12 cellular contexts compared by ENCODE assay signal in the genomic region with DNA sequence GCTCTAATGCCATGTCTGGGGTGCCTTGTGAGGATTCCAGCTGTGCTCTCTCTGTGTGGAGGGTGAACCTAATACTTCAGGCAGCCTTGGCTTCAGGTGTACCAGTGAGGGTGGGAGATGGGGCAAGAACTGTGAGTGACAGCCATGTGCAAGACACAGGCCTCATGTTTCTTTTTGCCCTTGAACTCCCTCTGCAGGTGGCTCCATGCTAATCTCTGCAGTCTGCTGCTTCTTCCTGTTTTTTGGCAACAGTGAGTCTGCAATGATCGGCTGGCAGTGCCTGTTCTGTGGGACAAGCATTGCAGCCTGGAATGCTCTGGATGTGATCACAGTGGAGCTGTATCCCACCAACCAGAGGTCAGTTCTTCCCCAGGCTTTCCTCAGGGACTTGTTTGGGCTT.
DNase-seq lines count a peak whose midpoint lies in the region; ATAC-seq and TF ChIP-seq lines count a peak whose summit lies in the region.
"Had no signal": no experiment of that assay in that cellular context is flagged by ENCODE, and none has a peak within 500 bp of the region (broad histone marks: within the 10 kb centered on the region; RNA-seq: fewer than 3 reads in every experiment).

No MANE protein-coding gene starts in this region.

- no peak overlapping the region for H3K27ac ChIP-seq in right cardiac atrium (ENCODE audit: low read length)
- H3K27ac ChIP-seq: RWPE1 had no signal

- 0 out of 2 replicates have a peak, but pooled peaks cover 5% of the 10 kb centered on the region for H3K4me1 Mint-ChIP-seq in WTC11

- no peak for TF ChIP-seq POLR2A in NB4 (IDR thresholded peaks at IDR 0.05; ENCODE audit: extremely low read depth, insufficient read length)

- intact Hi-C loops in Right ventricle myocardium superior (cut with DNase I), result no loop called here
- intact Hi-C loops in right cardiac atrium (cut with DNase I), result no loop called here
- intact Hi-C loops in posterior cingulate gyrus (cut with DNase I), result no loop called here

- H3K9me3 Mint-ChIP-seq in WTC11, result peaks cover 7% of the 10 kb centered on the region; the same call in 1 of the 2 replicates
- H3K9me3 Mint-ChIP-seq: effector memory CD8-positive, alpha-beta T cell; stimulated activated naive CD8-positive, alpha-beta T cell treated with anti-CD3 and anti-CD28 coated beads, Interleukin-15, Interleukin-2, amounts not matched to agents 100 ng/mL and 50 ng/mL, for 24 hours had no signal

- H3K27me3 ChIP-seq in right cardiac atrium (ENCODE audit: control insufficient read depth, insufficient read depth), result no peaks in the 10 kb centered on the region

- no peaks in the 10 kb centered on the region for H3K27me3 Mint-ChIP-seq in WTC11 (ENCODE audit: low read depth)
- H3K27me3 Mint-ChIP-seq: stimulated activated naive CD8-positive, alpha-beta T cell treated with anti-CD3 and anti-CD28 coated beads, Interleukin-15, Interleukin-2, amounts not matched to agents 100 ng/mL and 50 ng/mL, for 24 hours had no signal

- POLR2A ChIA-PET in WTC11 (lab: Charles Lee), result no interaction called here

- 41% methylated on average over 1 of the region's 1 CpG for whole genome bisulfite sequencing in right cardiac atrium

- H3K36me3 Mint-ChIP-seq in WTC11, result no peaks in the 10 kb centered on the region
- H3K36me3 Mint-ChIP-seq: naive B cell had no signal

- TF ChIP-seq CTCF in NB4 (IDR thresholded peaks at IDR 0.05; ENCODE audit: low read depth, low read length) (peak; percentile 49), WTC11 (IDR thresholded peaks at IDR 0.05) (no peak)

- H3K4me3 ChIP-seq in right cardiac atrium (ENCODE audit: low read length) (no peak overlapping the region), NB4 (ENCODE audit: low read depth, low read length) (no peak overlapping the region)

- peak; percentile 50 for ATAC-seq in Right ventricle myocardium superior (ENCODE audit: poor library complexity)
- ATAC-seq in right cardiac atrium, result no peak
- ATAC-seq in WTC11, result peak; percentile 82
- no peak for ATAC-seq in HG03097 (IDR thresholded peaks at IDR 0.05; ENCODE audit: low FRiP score, unreplicated experiment)
- ATAC-seq: effector memory CD8-positive, alpha-beta T cell had no signal

- H3K4me3 Mint-ChIP-seq in WTC11, result no peak overlapping the region
- H3K4me3 Mint-ChIP-seq: effector memory CD8-positive, alpha-beta T cell; naive B cell; stimulated activated naive CD8-positive, alpha-beta T cell treated with anti-CD3 and anti-CD28 coated beads, Interleukin-15, Interleukin-2, amounts not matched to agents 100 ng/mL and 50 ng/mL, for 24 hours had no signal

- CTCF ChIA-PET in WTC11 (lab: Charles Lee), result interaction anchor here (0.9 to 1.6 kb wide), 3 partner anchors 21 to 417 kb away, joined by 4 to 6 read pairs (median 4); no protein-coding TSS in a partner anchor

- DNase-seq in Right ventricle myocardium superior (no peak), right cardiac atrium (no peak), NB4 (ENCODE audit: low read depth) (peak; percentile 72), WTC11 (ENCODE audit: low spot score) (peak; percentile 16), T-helper 9 cell (no peak), posterior cingulate gyrus (no peak), anterior cingulate cortex (lab: John Stamatoyannopoulos, UW) (no peak)
- DNase-seq: effector memory CD8-positive, alpha-beta T cell; naive B cell had no signal

- H3K4me1 ChIP-seq in right cardiac atrium (ENCODE audit: control insufficient read depth, insufficient read depth, low read length), result no peaks in the 10 kb centered on the region

- H3K27ac Mint-ChIP-seq in WTC11, result no peak overlapping the region
- H3K27ac Mint-ChIP-seq: effector memory CD8-positive, alpha-beta T cell; stimulated activated naive CD8-positive, alpha-beta T cell treated with anti-CD3 and anti-CD28 coated beads, Interleukin-15, Interleukin-2, amounts not matched to agents 100 ng/mL and 50 ng/mL, for 24 hours had no signal

- no peaks in the 10 kb centered on the region for H3K9me3 ChIP-seq in right cardiac atrium (ENCODE audit: control insufficient read depth, low read length)

TF ChIP-seq in WTC11, 78 proteins besides CTCF, POLR2A, EP300 and RAD21 (continues in another document):
- TF ChIP-seq KAT7 (CRISPR knock-in tag; IDR thresholded peaks at IDR 0.05; ENCODE audit: borderline replicate concordance) (no peak), ZNF219 (CRISPR knock-in tag; IDR thresholded peaks at IDR 0.05; ENCODE audit: borderline replicate concordance) (no peak), JAZF1 (CRISPR knock-in tag; IDR thresholded peaks at IDR 0.05) (no peak), EMX1 (CRISPR knock-in tag; IDR thresholded peaks at IDR 0.05) (no peak), SMAD3 (CRISPR knock-in tag; IDR thresholded peaks at IDR 0.05; ENCODE audit: borderline replicate concordance) (no peak), ETV6 (CRISPR knock-in tag; IDR thresholded peaks at IDR 0.05) (no peak), SP1 (CRISPR knock-in tag; conservative IDR thresholded peaks at IDR 0.05) (no peak), MLX (CRISPR knock-in tag; IDR thresholded peaks at IDR 0.05) (no peak), GRHL2 (CRISPR knock-in tag; IDR thresholded peaks at IDR 0.05; ENCODE audit: insufficient replicate concordance, severe bottlenecking) (no peak)
- TF ChIP-seq, protein P1, sequence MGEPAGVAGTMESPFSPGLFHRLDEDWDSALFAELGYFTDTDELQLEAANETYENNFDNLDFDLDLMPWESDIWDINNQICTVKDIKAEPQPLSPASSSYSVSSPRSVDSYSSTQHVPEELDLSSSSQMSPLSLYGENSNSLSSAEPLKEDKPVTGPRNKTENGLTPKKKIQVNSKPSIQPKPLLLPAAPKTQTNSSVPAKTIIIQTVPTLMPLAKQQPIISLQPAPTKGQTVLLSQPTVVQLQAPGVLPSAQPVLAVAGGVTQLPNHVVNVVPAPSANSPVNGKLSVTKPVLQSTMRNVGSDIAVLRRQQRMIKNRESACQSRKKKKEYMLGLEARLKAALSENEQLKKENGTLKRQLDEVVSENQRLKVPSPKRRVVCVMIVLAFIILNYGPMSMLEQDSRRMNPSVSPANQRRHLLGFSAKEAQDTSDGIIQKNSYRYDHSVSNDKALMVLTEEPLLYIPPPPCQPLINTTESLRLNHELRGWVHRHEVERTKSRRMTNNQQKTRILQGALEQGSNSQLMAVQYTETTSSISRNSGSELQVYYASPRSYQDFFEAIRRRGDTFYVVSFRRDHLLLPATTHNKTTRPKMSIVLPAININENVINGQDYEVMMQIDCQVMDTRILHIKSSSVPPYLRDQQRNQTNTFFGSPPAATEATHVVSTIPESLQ (CRISPR knock-in tag; IDR thresholded peaks at IDR 0.05), result no peak
- TF ChIP-seq, protein P2, sequence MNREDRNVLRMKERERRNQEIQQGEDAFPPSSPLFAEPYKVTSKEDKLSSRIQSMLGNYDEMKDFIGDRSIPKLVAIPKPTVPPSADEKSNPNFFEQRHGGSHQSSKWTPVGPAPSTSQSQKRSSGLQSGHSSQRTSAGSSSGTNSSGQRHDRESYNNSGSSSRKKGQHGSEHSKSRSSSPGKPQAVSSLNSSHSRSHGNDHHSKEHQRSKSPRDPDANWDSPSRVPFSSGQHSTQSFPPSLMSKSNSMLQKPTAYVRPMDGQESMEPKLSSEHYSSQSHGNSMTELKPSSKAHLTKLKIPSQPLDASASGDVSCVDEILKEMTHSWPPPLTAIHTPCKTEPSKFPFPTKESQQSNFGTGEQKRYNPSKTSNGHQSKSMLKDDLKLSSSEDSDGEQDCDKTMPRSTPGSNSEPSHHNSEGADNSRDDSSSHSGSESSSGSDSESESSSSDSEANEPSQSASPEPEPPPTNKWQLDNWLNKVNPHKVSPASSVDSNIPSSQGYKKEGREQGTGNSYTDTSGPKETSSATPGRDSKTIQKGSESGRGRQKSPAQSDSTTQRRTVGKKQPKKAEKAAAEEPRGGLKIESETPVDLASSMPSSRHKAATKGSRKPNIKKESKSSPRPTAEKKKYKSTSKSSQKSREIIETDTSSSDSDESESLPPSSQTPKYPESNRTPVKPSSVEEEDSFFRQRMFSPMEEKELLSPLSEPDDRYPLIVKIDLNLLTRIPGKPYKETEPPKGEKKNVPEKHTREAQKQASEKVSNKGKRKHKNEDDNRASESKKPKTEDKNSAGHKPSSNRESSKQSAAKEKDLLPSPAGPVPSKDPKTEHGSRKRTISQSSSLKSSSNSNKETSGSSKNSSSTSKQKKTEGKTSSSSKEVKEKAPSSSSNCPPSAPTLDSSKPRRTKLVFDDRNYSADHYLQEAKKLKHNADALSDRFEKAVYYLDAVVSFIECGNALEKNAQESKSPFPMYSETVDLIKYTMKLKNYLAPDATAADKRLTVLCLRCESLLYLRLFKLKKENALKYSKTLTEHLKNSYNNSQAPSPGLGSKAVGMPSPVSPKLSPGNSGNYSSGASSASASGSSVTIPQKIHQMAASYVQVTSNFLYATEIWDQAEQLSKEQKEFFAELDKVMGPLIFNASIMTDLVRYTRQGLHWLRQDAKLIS (CRISPR knock-in tag; IDR thresholded peaks at IDR 0.05; ENCODE audit: borderline replicate concordance), result no peak
- TF ChIP-seq, protein P3, sequence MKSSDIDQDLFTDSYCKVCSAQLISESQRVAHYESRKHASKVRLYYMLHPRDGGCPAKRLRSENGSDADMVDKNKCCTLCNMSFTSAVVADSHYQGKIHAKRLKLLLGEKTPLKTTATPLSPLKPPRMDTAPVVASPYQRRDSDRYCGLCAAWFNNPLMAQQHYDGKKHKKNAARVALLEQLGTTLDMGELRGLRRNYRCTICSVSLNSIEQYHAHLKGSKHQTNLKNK (CRISPR knock-in tag; IDR thresholded peaks at IDR 0.05), result no peak
- TF ChIP-seq, protein P4, sequence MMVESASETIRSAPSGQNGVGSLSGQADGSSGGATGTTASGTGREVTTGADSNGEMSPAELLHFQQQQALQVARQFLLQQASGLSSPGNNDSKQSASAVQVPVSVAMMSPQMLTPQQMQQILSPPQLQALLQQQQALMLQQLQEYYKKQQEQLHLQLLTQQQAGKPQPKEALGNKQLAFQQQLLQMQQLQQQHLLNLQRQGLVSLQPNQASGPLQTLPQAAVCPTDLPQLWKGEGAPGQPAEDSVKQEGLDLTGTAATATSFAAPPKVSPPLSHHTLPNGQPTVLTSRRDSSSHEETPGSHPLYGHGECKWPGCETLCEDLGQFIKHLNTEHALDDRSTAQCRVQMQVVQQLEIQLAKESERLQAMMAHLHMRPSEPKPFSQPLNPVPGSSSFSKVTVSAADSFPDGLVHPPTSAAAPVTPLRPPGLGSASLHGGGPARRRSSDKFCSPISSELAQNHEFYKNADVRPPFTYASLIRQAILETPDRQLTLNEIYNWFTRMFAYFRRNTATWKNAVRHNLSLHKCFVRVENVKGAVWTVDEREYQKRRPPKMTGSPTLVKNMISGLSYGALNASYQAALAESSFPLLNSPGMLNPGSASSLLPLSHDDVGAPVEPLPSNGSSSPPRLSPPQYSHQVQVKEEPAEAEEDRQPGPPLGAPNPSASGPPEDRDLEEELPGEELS (CRISPR knock-in tag; IDR thresholded peaks at IDR 0.05), result no peak

Comparison
In these comparisons a context has a peak if more than half of its experiments do, and no peak if none do; other contexts are left out.
1. ATAC-seq: peak in Right ventricle myocardium superior (single experiment) and WTC11 (single experiment); none in right cardiac atrium (0 of 2) and HG03097 (single experiment).
2. DNase-seq: peak in NB4 (single experiment) and WTC11 (single experiment); none in Right ventricle myocardium superior (single experiment), right cardiac atrium (0 of 3), T-helper 9 cell (single experiment), posterior cingulate gyrus (0 of 10) and anterior cingulate cortex (0 of 58).